Comparison of ENCODE assay signal across 23 cellular contexts in the genomic region with DNA sequence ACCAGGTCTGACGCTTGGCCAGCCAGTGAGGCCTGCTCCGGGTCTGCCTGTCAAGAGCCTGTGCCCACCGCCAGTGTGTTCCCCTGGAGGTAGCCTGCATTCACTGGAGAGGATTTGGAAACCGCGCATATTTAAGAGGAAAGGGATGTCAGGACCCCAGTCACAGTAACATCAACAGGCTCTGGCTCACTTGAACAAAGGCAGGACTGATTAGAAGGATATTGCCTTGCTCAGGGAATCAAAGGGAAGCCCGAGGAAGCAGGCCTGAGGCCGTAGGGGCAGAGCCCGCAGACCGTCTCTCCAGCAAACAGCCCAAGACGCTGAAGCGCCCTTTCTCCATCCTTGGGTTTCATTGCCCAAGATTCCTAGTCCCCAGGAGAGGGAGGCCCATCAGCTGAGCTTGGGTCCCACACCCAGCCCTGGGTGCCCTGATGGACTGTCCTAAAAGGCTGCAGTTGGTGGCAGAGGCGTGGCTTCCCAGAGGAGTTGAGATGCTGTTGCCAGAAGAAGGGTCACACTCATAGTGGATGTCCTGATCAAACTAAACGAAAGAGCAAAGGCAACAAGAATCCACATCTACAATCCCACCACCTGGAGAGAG.
"Had no signal": no experiment of that assay in that cellular context is flagged by ENCODE, and none has a peak within 500 bp of the region (broad histone marks: within the 10 kb centered on the region; RNA-seq: fewer than 3 reads in every experiment).

No MANE protein-coding gene starts in this region.

- DNase-seq: activated CD8-positive, alpha-beta memory T cell treated with anti-CD3 and anti-CD28 coated beads for 24 hours; activated effector memory CD4-positive, alpha-beta T cell treated with Interleukin-2 at 50 U/mL for 16 hours; activated naive CD4-positive, alpha-beta T cell treated with anti-CD3 and anti-CD28 coated beads for 36 hours; activated naive CD8-positive, alpha-beta T cell treated with anti-CD3 and anti-CD28 coated beads, Interleukin-2, amount 10 ng/mL, durations not matched to agents 7 days and 5 days; activated T-cell treated with anti-CD3 and anti-CD28 coated beads, Interleukin-2, amount 50 U/mL, for 72 hours; amniotic stem cell; cerebellar nuclear complex; effector CD4-positive, alpha-beta T cell; erythroblast; foreskin keratinocyte; left colon; natural killer cell; psoas muscle; stimulated activated CD4-positive, alpha-beta T cell treated with anti-CD3 and anti-CD28 coated beads, Interleukin-1b, Interleukin-23, amount 100 ng/mL, for 48 hours; stimulated activated naive CD8-positive, alpha-beta T cell treated with anti-CD3 and anti-CD28 coated beads, Interleukin-15, amount 100 ng/mL, for 72 hours; T-helper 9 cell had no signal

- H3K9me3 ChIP-seq: breast epithelium, ovary, psoas muscle, right atrium auricular region, tibial artery had no signal

- H3K9me3 Mint-ChIP-seq: activated naive CD4-positive, alpha-beta T cell treated with anti-CD3 and anti-CD28 coated beads for 36 hours; activated naive CD8-positive, alpha-beta T cell treated with anti-CD3 and anti-CD28 coated beads, Interleukin-2, amount 10 ng/mL, durations not matched to agents 7 days and 5 days; activated T-cell treated with anti-CD3 and anti-CD28 coated beads, Interleukin-2, amount 50 U/mL, for 72 hours; natural killer cell; stimulated activated naive CD8-positive, alpha-beta T cell treated with anti-CD3 and anti-CD28 coated beads, Interleukin-15, amount 100 ng/mL, for 72 hours; WTC11 had no signal

- H3K27me3 Mint-ChIP-seq: activated naive CD8-positive, alpha-beta T cell treated with anti-CD3 and anti-CD28 coated beads, Interleukin-2, amount 10 ng/mL, durations not matched to agents 7 days and 5 days; stimulated activated naive CD8-positive, alpha-beta T cell treated with anti-CD3 and anti-CD28 coated beads, Interleukin-15, amount 100 ng/mL, for 72 hours had no signal

- H3K4me1 Mint-ChIP-seq: activated naive CD8-positive, alpha-beta T cell treated with anti-CD3 and anti-CD28 coated beads, Interleukin-2, amount 10 ng/mL, durations not matched to agents 7 days and 5 days; natural killer cell; stimulated activated naive CD8-positive, alpha-beta T cell treated with anti-CD3 and anti-CD28 coated beads, Interleukin-15, amount 100 ng/mL, for 72 hours; WTC11 had no signal

- H3K27ac Mint-ChIP-seq: activated naive CD4-positive, alpha-beta T cell treated with anti-CD3 and anti-CD28 coated beads for 36 hours; activated naive CD8-positive, alpha-beta T cell treated with anti-CD3 and anti-CD28 coated beads, Interleukin-2, amount 10 ng/mL, durations not matched to agents 7 days and 5 days; activated T-cell treated with anti-CD3 and anti-CD28 coated beads, Interleukin-2, amount 50 U/mL, for 72 hours; natural killer cell; WTC11 had no signal

- ATAC-seq: activated T-cell treated with anti-CD3 and anti-CD28 coated beads, Interleukin-2, amount 50 U/mL, for 72 hours; foreskin keratinocyte; left colon; natural killer cell; stimulated activated naive CD8-positive, alpha-beta T cell treated with anti-CD3 and anti-CD28 coated beads, Interleukin-15, amount 100 ng/mL, for 72 hours; WTC11 had no signal

- H3K27me3 ChIP-seq: breast epithelium, hepatocyte, ovary, right atrium auricular region, tibial artery had no signal

- H3K4me1 ChIP-seq: breast epithelium, foreskin keratinocyte, right atrium auricular region, tibial artery had no signal

- H3K4me3 Mint-ChIP-seq: activated naive CD4-positive, alpha-beta T cell treated with anti-CD3 and anti-CD28 coated beads for 36 hours; activated naive CD8-positive, alpha-beta T cell treated with anti-CD3 and anti-CD28 coated beads, Interleukin-2, amount 10 ng/mL, durations not matched to agents 7 days and 5 days; activated T-cell treated with anti-CD3 and anti-CD28 coated beads, Interleukin-2, amount 50 U/mL, for 72 hours; natural killer cell; stimulated activated naive CD8-positive, alpha-beta T cell treated with anti-CD3 and anti-CD28 coated beads, Interleukin-15, amount 100 ng/mL, for 72 hours; WTC11 had no signal

- H3K36me3 ChIP-seq: breast epithelium, ovary, right atrium auricular region, tibial artery had no signal

- H3K27ac ChIP-seq: breast epithelium, foreskin keratinocyte, hepatocyte, ovary, right atrium auricular region, tibial artery had no signal

- H3K4me3 ChIP-seq: breast epithelium, hepatocyte, lung, ovary, psoas muscle, right atrium auricular region, tibial artery had no signal

- H3K36me3 Mint-ChIP-seq: activated naive CD8-positive, alpha-beta T cell treated with anti-CD3 and anti-CD28 coated beads, Interleukin-2, amount 10 ng/mL, durations not matched to agents 7 days and 5 days; natural killer cell; WTC11 had no signal
